ENCODE assay signal across 11 cellular contexts in genomic region chr5:14178671-14179211, GRCh38. TPM values are rescaled to one million over a fixed set of nuclear protein-coding genes. Genes with fewer than 3 reads are reported as not detected.
DNase-seq lines count a peak whose midpoint lies in the region; ATAC-seq and TF ChIP-seq lines count a peak whose summit lies in the region.
"Had no signal": no experiment of that assay in that cellular context is flagged by ENCODE, and none has a peak within 500 bp of the region (broad histone marks: within the 10 kb centered on the region; RNA-seq: fewer than 3 reads in every experiment).

No MANE protein-coding gene starts in this region.

- peak; percentile 93 for DNase-seq in kidney tubule cell (ENCODE audit: low spot score)
- DNase-seq in SKM-1 (lab: John Stamatoyannopoulos, UW; ENCODE audit: unreplicated experiment), result no peak
- DNase-seq in activated T-cell treated with anti-CD3 and anti-CD28 coated beads, Interleukin-2, amount 50 U/mL, for 72 hours, result no peak
- no peak for DNase-seq in NCI-H446 (lab: John Stamatoyannopoulos, UW)
- DNase-seq: NCI-H510A treated with DMSO at 0.1 percent for 48 hours had no signal

- peaks cover 93% of the 10 kb centered on the region for H3K4me1 ChIP-seq in ACC112 (ENCODE audit: control insufficient read depth, insufficient read depth, low read length, unreplicated experiment)
- peaks cover 83% of the 10 kb centered on the region for H3K4me1 ChIP-seq in HUES48 (ENCODE audit: control insufficient read depth, insufficient read depth, low read length)

- peaks cover 100% of the 10 kb centered on the region for H3K79me2 ChIP-seq in ACC112 (ENCODE audit: control insufficient read depth, insufficient read depth, low read length, unreplicated experiment)

- H3K27ac ChIP-seq in ACC112 (ENCODE audit: low read depth, low read length) (peak overlapping the region; percentile 77), HUES48 (ENCODE audit: low read depth, low read length) (peak overlapping the region; percentile 88)

- H3K27me3 Mint-ChIP-seq in brain, result no peaks in the 10 kb centered on the region
- H3K27me3 Mint-ChIP-seq in activated T-cell treated with anti-CD3 and anti-CD28 coated beads, Interleukin-2, amount 50 U/mL, for 72 hours (ENCODE audit: low read depth), result peaks cover 9% of the 10 kb centered on the region
- H3K27me3 Mint-ChIP-seq: B cell had no signal

- peak overlapping the region in 3 of 5 experiments; percentile 1 to 89 (median 69) for H3K27ac Mint-ChIP-seq in brain
- H3K27ac Mint-ChIP-seq in activated T-cell treated with anti-CD3 and anti-CD28 coated beads, Interleukin-2, amount 50 U/mL, for 72 hours, result no peak overlapping the region
- H3K27ac Mint-ChIP-seq: activated naive CD4-positive, alpha-beta T cell treated with anti-CD3 and anti-CD28 coated beads, Interleukin-2, amount 50 U/mL, for 24 hours; B cell had no signal

- H3K36me3 ChIP-seq in ACC112 (ENCODE audit: insufficient read depth, low read length) (no peaks in the 10 kb centered on the region), HUES48 (ENCODE audit: control insufficient read depth, insufficient read depth, low read length) (no peaks in the 10 kb centered on the region)

- H3K9me3 Mint-ChIP-seq in brain, result no peaks in the 10 kb centered on the region
- no peaks in the 10 kb centered on the region for H3K9me3 Mint-ChIP-seq in activated T-cell treated with anti-CD3 and anti-CD28 coated beads, Interleukin-2, amount 50 U/mL, for 72 hours
- H3K9me3 Mint-ChIP-seq: activated naive CD4-positive, alpha-beta T cell treated with anti-CD3 and anti-CD28 coated beads, Interleukin-2, amount 50 U/mL, for 24 hours had no signal

- H3K4me3 Mint-ChIP-seq in brain, result peak overlapping the region in 3 of 5 experiments; percentile 6 to 47 (median 43)
- H3K4me3 Mint-ChIP-seq in activated T-cell treated with anti-CD3 and anti-CD28 coated beads, Interleukin-2, amount 50 U/mL, for 72 hours, result no peak overlapping the region
- H3K4me3 Mint-ChIP-seq: activated naive CD4-positive, alpha-beta T cell treated with anti-CD3 and anti-CD28 coated beads, Interleukin-2, amount 50 U/mL, for 24 hours; B cell had no signal

- no peaks in the 10 kb centered on the region for H3K9me3 ChIP-seq in HUES48 (ENCODE audit: control insufficient read depth, insufficient read depth, low read length)

- no peak for TF ChIP-seq POLR2A in GM18505 (IDR thresholded peaks at IDR 0.05; ENCODE audit: borderline replicate concordance, extremely low read depth, insufficient read depth, insufficient read length)

- H3K4me3 ChIP-seq in ACC112 (ENCODE audit: low read depth, low read length) (peak overlapping the region; percentile 45), HUES48 (ENCODE audit: low read depth, low read length) (peak overlapping the region; percentile 15; the same call in 1 of the 2 replicates)

- no peak for TF ChIP-seq CTCF in brain (conservative IDR thresholded peaks at IDR 0.05)

- no peak overlapping the region for H2AFZ ChIP-seq in ACC112 (ENCODE audit: low read length, unreplicated experiment)

- no peak for ATAC-seq in GM18505 (IDR thresholded peaks at IDR 0.05; ENCODE audit: unreplicated experiment)
- ATAC-seq in activated T-cell treated with anti-CD3 and anti-CD28 coated beads, Interleukin-2, amount 50 U/mL, for 72 hours (replicated peaks in 1 of 2), result no peak

- H3K36me3 Mint-ChIP-seq in brain, result no peaks in the 10 kb centered on the region
- no peaks in the 10 kb centered on the region for H3K36me3 Mint-ChIP-seq in activated T-cell treated with anti-CD3 and anti-CD28 coated beads, Interleukin-2, amount 50 U/mL, for 72 hours (ENCODE audit: insufficient read depth in 2 of 2)
- H3K36me3 Mint-ChIP-seq: activated naive CD4-positive, alpha-beta T cell treated with anti-CD3 and anti-CD28 coated beads, Interleukin-2, amount 50 U/mL, for 24 hours had no signal

- H3K27me3 ChIP-seq in ACC112 (ENCODE audit: insufficient read depth, low read length) (no peaks in the 10 kb centered on the region), HUES48 (ENCODE audit: control insufficient read depth, insufficient read depth, low read length) (no peaks in the 10 kb centered on the region)

- peaks cover 81% of the 10 kb centered on the region for H3K4me1 Mint-ChIP-seq in brain
- H3K4me1 Mint-ChIP-seq in activated T-cell treated with anti-CD3 and anti-CD28 coated beads, Interleukin-2, amount 50 U/mL, for 72 hours (ENCODE audit: low read depth), result peaks cover 8% of the 10 kb centered on the region
- H3K4me1 Mint-ChIP-seq: activated naive CD4-positive, alpha-beta T cell treated with anti-CD3 and anti-CD28 coated beads, Interleukin-2, amount 50 U/mL, for 24 hours had no signal

- no peak overlapping the region for H3K9ac ChIP-seq in HUES48 (ENCODE audit: low read depth, low read length)

RNA-seq across cellular contexts. Expression of gene TRIO, which starts 35.6 kb away (rescaled TPM):
- 47.4 TPM for polyA plus RNA-seq in brain (ENCODE audit: insufficient read depth, low read depth, low replicate concordance)
- 10 to 100 TPM; 13.2 to 14.0 TPM for total RNA-seq in activated T-cell treated with anti-CD3 and anti-CD28 coated beads, Interleukin-2, amount 50 U/mL, for 72 hours

Comparison
In these comparisons a context has a peak if more than half of its experiments do, and no peak if none do; other contexts are left out.
1. H3K4me3 Mint-ChIP-seq: peak in brain (3 of 5); none in activated T-cell treated with anti-CD3 and anti-CD28 coated beads, Interleukin-2, amount 50 U/mL, for 72 hours (0 of 2).